25 cellular contexts compared by ENCODE assay signal in the genomic region with DNA sequence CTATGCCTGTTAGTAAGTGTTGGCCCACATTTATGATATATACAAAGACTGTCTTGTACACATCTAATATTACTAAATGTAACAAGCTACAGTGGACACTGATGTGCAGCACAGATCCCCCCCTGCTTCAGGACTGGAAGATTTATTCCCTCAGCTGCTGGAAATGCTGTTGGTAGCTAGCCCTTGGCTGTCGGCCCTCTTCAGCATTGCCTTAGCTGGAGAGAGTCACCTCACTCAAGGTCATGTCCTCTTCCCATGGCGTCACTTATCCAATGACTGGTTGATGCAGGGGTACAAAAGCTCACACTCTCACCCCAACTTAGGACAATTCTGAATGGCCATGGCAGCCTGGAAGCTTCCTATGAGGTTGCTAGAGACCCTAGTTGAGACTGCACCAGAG.
"Had no signal": no experiment of that assay in that cellular context is flagged by ENCODE, and none has a peak within 500 bp of the region (broad histone marks: within the 10 kb centered on the region; RNA-seq: fewer than 3 reads in every experiment).

No MANE protein-coding gene starts in this region.

- DNase-seq: activated CD4-positive, alpha-beta T cell treated with anti-CD3 and anti-CD28 coated beads for 48 hours; activated CD4-positive, alpha-beta T cell treated with anti-CD3 and anti-CD28 coated beads, Interleukin-2, amount 50 U/mL, for 4 hours; activated CD4-positive, CD25-positive, alpha-beta regulatory T cell treated with anti-CD3 and anti-CD28 coated beads, Interleukin-2, amount 50 U/mL, for 72 hours; activated CD8-positive, alpha-beta memory T cell treated with anti-CD3 and anti-CD28 coated beads, Interleukin-2, amount 10 ng/mL, durations not matched to agents 7 days and 5 days; activated effector memory CD4-positive, alpha-beta T cell treated with Interleukin-2 at 50 U/mL for 16 hours; activated naive CD4-positive, alpha-beta T cell; activated T-cell treated with anti-CD3 and anti-CD28 coated beads, Interleukin-2, amount 50 U/mL, for 24 hours; amniotic stem cell; body of pancreas; Karpas-422; NCI-H1048; NCI-H146; NCI-H1930; NCI-H2171; NCI-H226; NCI-H526; NK-92 treated with Interleukin-12 subunit alpha and Interleukin-12 subunit beta, amount 100 ng/mL, for 24 hours; Peyer's patch; SHP77 treated with DMSO at 0.1 percent for 48 hours; T-helper 17 cell; T-helper 9 cell had no signal

- H3K9me3 ChIP-seq: ascending aorta, body of pancreas, Peyer's patch had no signal

- FAIRE-seq: K562 had no signal

- ATAC-seq: activated CD8-positive, alpha-beta memory T cell treated with anti-CD3 and anti-CD28 coated beads, Interleukin-2, amount 10 ng/mL, durations not matched to agents 7 days and 5 days; body of pancreas; K562; T-helper 17 cell; WTC11 had no signal

- H3K4me3 ChIP-seq: ascending aorta, body of pancreas, K562, Peyer's patch had no signal

- H3K4me1 ChIP-seq: ascending aorta, body of pancreas, Peyer's patch had no signal

- H3K36me3 ChIP-seq: ascending aorta had no signal

- H3K27ac ChIP-seq: ascending aorta, body of pancreas, Peyer's patch, RWPE1 had no signal

- H3K27me3 ChIP-seq: ascending aorta, body of pancreas, Peyer's patch had no signal
